ENCODE assay signal across 8 cellular contexts in genomic region chr11:103108933-103109817, GRCh38. TPM values are rescaled to one million over a fixed set of nuclear protein-coding genes. Genes with fewer than 3 reads are reported as not detected.
A peak's percentile ranks its signal among the peaks of the same experiment; 100 is the strongest.
DNase-seq lines count a peak whose midpoint lies in the region; ATAC-seq and TF ChIP-seq lines count a peak whose summit lies in the region.

DYNC2H1 (plus strand) TSS chr11:103109426; CDS start chr11:103109575, 149 bp downstream.

- peaks cover 0 to 4% of the 10 kb centered on the region in 2 donors for H3K27me3 Mint-ChIP-seq in T-cell

- no peaks in the 10 kb centered on the region for H3K9me3 Mint-ChIP-seq in T-cell

- POLR2A ChIA-PET in T-cell (lab: Charles Lee), result interaction anchor here (0.6 to 1.4 kb wide), 5 partner anchors 10 to 612 kb away, joined by 3 to 20 read pairs (median 4); partner anchors contain the start of gene DCUN1D5 (in 2 of the 2)

- H3K4me3 ChIP-seq in right cardiac atrium (ENCODE audit: low read length), result peak within 1 kb of the TSS; percentile 74
- H3K4me3 ChIP-seq in urinary bladder (ENCODE audit: low read depth, low read length), result peak within 1 kb of the TSS; percentile 49

- H3K4me3 Mint-ChIP-seq in T-cell, result peak within 1 kb of the TSS; percentile 89 to 93 (median 91)

- peak within 1 kb of the TSS; percentile 90 for H3K27ac Mint-ChIP-seq in T-cell

- no peaks in the 10 kb centered on the region for H3K27me3 ChIP-seq in right cardiac atrium (ENCODE audit: control insufficient read depth, insufficient read depth)

- TF ChIP-seq CTCF in GM12873 (IDR thresholded peaks at IDR 0.05; ENCODE audit: insufficient read depth, low read depth, low read length, missing control alignments), result peak; percentile 63

- DNase-seq in NCI-H128 (lab: John Stamatoyannopoulos, UW; ENCODE audit: unreplicated experiment), result peak; percentile 78
- DNase-seq in T-cell, result peak; percentile 68 to 89 (median 81)
- peak; percentile 92 for DNase-seq in amniotic epithelial cell (ENCODE audit: low read depth)
- peak; percentile 92 to 96 (median 96) for DNase-seq in right cardiac atrium
- DNase-seq in pulmonary artery endothelial cell (ENCODE audit: low read depth, low spot score), result peak; percentile 51

- CTCF ChIA-PET in T-cell (lab: Charles Lee), result interaction anchor here (0.6 to 1.7 kb wide), 15 partner anchors 9 to 1195 kb away, joined by 3 to 17 read pairs (median 4); partner anchors contain the start of genes CEP126 (in 2 of the 2) and DCUN1D5 (in 2 of the 2)

- H3K4me1 ChIP-seq in right cardiac atrium (ENCODE audit: control insufficient read depth, insufficient read depth, low read length) (no peaks in the 10 kb centered on the region), urinary bladder (ENCODE audit: insufficient read depth) (no peaks in the 10 kb centered on the region)

- H3K27ac ChIP-seq in right cardiac atrium (ENCODE audit: low read length), result peak within 1 kb of the TSS; percentile 8
- H3K27ac ChIP-seq in urinary bladder (ENCODE audit: low read depth), result peak within 1 kb of the TSS; percentile 11

- no peaks in the 10 kb centered on the region for H3K36me3 ChIP-seq in urinary bladder (ENCODE audit: insufficient read depth)

- under 1% methylated on average over 53 of the region's 53 CpGs for WGBS in right cardiac atrium
- under 1% methylated on average over 53 of the region's 53 CpGs for WGBS in urinary bladder

- peaks cover 14 to 19% (median 14%) of the 10 kb centered on the region in 3 donors for H3K4me1 Mint-ChIP-seq in T-cell

- peak; percentile 100 for ATAC-seq in HG02763 (IDR thresholded peaks at IDR 0.05; ENCODE audit: unreplicated experiment)
- peak; percentile 95 to 96 (median 96) for ATAC-seq in T-cell (replicated peaks in 1 of 4)
- ATAC-seq in right cardiac atrium, result peak; percentile 100

- intact Hi-C loops in right cardiac atrium (cut with DNase I), result no loop called here

- H3K9me3 ChIP-seq in right cardiac atrium (ENCODE audit: control insufficient read depth, low read length), result no peaks in the 10 kb centered on the region

- peaks cover 5% of the 10 kb centered on the region for H3K36me3 Mint-ChIP-seq in T-cell

RNA-seq across cellular contexts. Expression of gene DYNC2H1, which starts in this region (rescaled TPM):
- total RNA-seq in T-cell, result 1 to 10 TPM; 2.6 to 4.4 (median 3.2) TPM
- total RNA-seq in right cardiac atrium, result 1 to 10 TPM; 7.5 to 9.4 (median 8.3) TPM
- 4.3 TPM for polyA plus RNA-seq in right cardiac atrium
- 10.8 and 12.5 TPM in 2 replicates for total RNA-seq in pulmonary artery endothelial cell
- total RNA-seq in urinary bladder, result 91.8 TPM
- polyA plus RNA-seq in urinary bladder, result 12.8 TPM

Comparison
In these comparisons a context has a peak if more than half of its experiments do, and no peak if none do; other contexts are left out.
1. Peak in every context shown above with its lines: DNase-seq, ATAC-seq, H3K4me3 ChIP-seq and H3K27ac ChIP-seq.